In the genomic region with DNA sequence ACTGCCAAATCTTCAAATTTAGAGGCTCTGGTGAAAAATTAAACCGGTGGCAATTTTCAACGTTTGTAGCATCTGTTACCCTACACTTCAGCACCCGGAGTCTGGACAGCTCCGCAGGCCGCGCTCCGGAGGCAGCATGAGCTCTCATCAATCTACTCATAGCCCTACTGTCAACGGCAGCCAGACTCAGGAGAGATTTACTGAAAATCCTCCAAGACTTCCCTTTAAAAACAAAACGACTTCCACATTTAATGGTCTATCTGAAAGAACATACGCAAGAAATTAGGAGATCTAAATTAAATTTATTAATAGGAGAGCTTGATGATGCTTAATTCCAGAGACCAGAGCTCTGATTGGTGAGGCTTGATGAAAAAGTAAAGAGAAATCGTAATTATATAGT, we compare ENCODE assay signal across 1 cellular context.
TF ChIP-seq lines count a peak whose summit lies in the region.

No MANE protein-coding gene starts in this region.

TF ChIP-seq in K562, 482 proteins besides CTCF, POLR2A, EP300 and RAD21 (continued from another document and continues in another):
- TF ChIP-seq, protein P1, sequence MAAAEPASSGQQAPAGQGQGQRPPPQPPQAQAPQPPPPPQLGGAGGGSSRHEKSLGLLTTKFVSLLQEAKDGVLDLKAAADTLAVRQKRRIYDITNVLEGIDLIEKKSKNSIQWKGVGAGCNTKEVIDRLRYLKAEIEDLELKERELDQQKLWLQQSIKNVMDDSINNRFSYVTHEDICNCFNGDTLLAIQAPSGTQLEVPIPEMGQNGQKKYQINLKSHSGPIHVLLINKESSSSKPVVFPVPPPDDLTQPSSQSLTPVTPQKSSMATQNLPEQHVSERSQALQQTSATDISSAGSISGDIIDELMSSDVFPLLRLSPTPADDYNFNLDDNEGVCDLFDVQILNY (CRISPR knock-in tag; IDR thresholded peaks at IDR 0.05), result peak; percentile 93
- TF ChIP-seq, protein P2, sequence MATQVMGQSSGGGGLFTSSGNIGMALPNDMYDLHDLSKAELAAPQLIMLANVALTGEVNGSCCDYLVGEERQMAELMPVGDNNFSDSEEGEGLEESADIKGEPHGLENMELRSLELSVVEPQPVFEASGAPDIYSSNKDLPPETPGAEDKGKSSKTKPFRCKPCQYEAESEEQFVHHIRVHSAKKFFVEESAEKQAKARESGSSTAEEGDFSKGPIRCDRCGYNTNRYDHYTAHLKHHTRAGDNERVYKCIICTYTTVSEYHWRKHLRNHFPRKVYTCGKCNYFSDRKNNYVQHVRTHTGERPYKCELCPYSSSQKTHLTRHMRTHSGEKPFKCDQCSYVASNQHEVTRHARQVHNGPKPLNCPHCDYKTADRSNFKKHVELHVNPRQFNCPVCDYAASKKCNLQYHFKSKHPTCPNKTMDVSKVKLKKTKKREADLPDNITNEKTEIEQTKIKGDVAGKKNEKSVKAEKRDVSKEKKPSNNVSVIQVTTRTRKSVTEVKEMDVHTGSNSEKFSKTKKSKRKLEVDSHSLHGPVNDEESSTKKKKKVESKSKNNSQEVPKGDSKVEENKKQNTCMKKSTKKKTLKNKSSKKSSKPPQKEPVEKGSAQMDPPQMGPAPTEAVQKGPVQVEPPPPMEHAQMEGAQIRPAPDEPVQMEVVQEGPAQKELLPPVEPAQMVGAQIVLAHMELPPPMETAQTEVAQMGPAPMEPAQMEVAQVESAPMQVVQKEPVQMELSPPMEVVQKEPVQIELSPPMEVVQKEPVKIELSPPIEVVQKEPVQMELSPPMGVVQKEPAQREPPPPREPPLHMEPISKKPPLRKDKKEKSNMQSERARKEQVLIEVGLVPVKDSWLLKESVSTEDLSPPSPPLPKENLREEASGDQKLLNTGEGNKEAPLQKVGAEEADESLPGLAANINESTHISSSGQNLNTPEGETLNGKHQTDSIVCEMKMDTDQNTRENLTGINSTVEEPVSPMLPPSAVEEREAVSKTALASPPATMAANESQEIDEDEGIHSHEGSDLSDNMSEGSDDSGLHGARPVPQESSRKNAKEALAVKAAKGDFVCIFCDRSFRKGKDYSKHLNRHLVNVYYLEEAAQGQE (CRISPR knock-in tag; IDR thresholded peaks at IDR 0.05; ENCODE audit: low read depth), result peak; percentile 99
- TF ChIP-seq, protein P3, sequence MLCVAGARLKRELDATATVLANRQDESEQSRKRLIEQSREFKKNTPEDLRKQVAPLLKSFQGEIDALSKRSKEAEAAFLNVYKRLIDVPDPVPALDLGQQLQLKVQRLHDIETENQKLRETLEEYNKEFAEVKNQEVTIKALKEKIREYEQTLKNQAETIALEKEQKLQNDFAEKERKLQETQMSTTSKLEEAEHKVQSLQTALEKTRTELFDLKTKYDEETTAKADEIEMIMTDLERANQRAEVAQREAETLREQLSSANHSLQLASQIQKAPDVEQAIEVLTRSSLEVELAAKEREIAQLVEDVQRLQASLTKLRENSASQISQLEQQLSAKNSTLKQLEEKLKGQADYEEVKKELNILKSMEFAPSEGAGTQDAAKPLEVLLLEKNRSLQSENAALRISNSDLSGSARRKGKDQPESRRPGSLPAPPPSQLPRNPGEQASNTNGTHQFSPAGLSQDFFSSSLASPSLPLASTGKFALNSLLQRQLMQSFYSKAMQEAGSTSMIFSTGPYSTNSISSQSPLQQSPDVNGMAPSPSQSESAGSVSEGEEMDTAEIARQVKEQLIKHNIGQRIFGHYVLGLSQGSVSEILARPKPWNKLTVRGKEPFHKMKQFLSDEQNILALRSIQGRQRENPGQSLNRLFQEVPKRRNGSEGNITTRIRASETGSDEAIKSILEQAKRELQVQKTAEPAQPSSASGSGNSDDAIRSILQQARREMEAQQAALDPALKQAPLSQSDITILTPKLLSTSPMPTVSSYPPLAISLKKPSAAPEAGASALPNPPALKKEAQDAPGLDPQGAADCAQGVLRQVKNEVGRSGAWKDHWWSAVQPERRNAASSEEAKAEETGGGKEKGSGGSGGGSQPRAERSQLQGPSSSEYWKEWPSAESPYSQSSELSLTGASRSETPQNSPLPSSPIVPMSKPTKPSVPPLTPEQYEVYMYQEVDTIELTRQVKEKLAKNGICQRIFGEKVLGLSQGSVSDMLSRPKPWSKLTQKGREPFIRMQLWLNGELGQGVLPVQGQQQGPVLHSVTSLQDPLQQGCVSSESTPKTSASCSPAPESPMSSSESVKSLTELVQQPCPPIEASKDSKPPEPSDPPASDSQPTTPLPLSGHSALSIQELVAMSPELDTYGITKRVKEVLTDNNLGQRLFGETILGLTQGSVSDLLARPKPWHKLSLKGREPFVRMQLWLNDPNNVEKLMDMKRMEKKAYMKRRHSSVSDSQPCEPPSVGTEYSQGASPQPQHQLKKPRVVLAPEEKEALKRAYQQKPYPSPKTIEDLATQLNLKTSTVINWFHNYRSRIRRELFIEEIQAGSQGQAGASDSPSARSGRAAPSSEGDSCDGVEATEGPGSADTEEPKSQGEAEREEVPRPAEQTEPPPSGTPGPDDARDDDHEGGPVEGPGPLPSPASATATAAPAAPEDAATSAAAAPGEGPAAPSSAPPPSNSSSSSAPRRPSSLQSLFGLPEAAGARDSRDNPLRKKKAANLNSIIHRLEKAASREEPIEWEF (CRISPR knock-in tag; IDR thresholded peaks at IDR 0.05), result peak; percentile 49; the same call in 1 of the 2 replicates
- TF ChIP-seq ZKSCAN8 (CRISPR knock-in tag; IDR thresholded peaks at IDR 0.05) (peak; percentile 49; the same call in 1 of the 2 replicates), ZFP36 (IDR thresholded peaks at IDR 0.05; ENCODE audit: low read depth, low read length, partially characterized antibody) (peak; percentile 4), GABPB1 (CRISPR knock-in tag; IDR thresholded peaks at IDR 0.05) (peak; percentile 41; the same call in 1 of the 2 replicates), CTBP1 (IDR thresholded peaks at IDR 0.05; ENCODE audit: borderline replicate concordance) (0 out of 2 replicates have a peak, but pooled peaks have one; percentile 18), IRF2 (CRISPR knock-in tag; IDR thresholded peaks at IDR 0.05) (no peak), ZNF766 (CRISPR knock-in tag; conservative IDR thresholded peaks at IDR 0.05) (peak; percentile 95), HCFC1 (IDR thresholded peaks at IDR 0.05; ENCODE audit: low read depth, low read length) (peak; percentile 57)
- TF ChIP-seq, protein P4, sequence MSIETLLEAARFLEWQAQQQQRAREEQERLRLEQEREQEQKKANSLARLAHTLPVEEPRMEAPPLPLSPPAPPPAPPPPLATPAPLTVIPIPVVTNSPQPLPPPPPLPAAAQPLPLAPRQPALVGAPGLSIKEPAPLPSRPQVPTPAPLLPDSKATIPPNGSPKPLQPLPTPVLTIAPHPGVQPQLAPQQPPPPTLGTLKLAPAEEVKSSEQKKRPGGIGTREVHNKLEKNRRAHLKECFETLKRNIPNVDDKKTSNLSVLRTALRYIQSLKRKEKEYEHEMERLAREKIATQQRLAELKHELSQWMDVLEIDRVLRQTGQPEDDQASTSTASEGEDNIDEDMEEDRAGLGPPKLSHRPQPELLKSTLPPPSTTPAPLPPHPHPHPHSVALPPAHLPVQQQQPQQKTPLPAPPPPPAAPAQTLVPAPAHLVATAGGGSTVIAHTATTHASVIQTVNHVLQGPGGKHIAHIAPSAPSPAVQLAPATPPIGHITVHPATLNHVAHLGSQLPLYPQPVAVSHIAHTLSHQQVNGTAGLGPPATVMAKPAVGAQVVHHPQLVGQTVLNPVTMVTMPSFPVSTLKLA (conservative IDR thresholded peaks at IDR 0.05), result peak; percentile 45 to 66; a peak in 3 of 4 replicates
- TF ChIP-seq, protein P5, sequence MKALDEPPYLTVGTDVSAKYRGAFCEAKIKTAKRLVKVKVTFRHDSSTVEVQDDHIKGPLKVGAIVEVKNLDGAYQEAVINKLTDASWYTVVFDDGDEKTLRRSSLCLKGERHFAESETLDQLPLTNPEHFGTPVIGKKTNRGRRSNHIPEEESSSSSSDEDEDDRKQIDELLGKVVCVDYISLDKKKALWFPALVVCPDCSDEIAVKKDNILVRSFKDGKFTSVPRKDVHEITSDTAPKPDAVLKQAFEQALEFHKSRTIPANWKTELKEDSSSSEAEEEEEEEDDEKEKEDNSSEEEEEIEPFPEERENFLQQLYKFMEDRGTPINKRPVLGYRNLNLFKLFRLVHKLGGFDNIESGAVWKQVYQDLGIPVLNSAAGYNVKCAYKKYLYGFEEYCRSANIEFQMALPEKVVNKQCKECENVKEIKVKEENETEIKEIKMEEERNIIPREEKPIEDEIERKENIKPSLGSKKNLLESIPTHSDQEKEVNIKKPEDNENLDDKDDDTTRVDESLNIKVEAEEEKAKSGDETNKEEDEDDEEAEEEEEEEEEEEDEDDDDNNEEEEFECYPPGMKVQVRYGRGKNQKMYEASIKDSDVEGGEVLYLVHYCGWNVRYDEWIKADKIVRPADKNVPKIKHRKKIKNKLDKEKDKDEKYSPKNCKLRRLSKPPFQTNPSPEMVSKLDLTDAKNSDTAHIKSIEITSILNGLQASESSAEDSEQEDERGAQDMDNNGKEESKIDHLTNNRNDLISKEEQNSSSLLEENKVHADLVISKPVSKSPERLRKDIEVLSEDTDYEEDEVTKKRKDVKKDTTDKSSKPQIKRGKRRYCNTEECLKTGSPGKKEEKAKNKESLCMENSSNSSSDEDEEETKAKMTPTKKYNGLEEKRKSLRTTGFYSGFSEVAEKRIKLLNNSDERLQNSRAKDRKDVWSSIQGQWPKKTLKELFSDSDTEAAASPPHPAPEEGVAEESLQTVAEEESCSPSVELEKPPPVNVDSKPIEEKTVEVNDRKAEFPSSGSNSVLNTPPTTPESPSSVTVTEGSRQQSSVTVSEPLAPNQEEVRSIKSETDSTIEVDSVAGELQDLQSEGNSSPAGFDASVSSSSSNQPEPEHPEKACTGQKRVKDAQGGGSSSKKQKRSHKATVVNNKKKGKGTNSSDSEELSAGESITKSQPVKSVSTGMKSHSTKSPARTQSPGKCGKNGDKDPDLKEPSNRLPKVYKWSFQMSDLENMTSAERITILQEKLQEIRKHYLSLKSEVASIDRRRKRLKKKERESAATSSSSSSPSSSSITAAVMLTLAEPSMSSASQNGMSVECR (CRISPR knock-in tag; IDR thresholded peaks at IDR 0.05), result peak; percentile 77
- TF ChIP-seq, protein P6, sequence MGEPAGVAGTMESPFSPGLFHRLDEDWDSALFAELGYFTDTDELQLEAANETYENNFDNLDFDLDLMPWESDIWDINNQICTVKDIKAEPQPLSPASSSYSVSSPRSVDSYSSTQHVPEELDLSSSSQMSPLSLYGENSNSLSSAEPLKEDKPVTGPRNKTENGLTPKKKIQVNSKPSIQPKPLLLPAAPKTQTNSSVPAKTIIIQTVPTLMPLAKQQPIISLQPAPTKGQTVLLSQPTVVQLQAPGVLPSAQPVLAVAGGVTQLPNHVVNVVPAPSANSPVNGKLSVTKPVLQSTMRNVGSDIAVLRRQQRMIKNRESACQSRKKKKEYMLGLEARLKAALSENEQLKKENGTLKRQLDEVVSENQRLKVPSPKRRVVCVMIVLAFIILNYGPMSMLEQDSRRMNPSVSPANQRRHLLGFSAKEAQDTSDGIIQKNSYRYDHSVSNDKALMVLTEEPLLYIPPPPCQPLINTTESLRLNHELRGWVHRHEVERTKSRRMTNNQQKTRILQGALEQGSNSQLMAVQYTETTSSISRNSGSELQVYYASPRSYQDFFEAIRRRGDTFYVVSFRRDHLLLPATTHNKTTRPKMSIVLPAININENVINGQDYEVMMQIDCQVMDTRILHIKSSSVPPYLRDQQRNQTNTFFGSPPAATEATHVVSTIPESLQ (CRISPR knock-in tag; IDR thresholded peaks at IDR 0.05), result peak; percentile 55; the same call in 1 of the 2 replicates
- TF ChIP-seq, protein P7, sequence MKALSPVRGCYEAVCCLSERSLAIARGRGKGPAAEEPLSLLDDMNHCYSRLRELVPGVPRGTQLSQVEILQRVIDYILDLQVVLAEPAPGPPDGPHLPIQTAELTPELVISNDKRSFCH (CRISPR knock-in tag; IDR thresholded peaks at IDR 0.05), result no peak
- TF ChIP-seq, protein P7 (tag; IDR thresholded peaks at IDR 0.05), result 0 out of 2 replicates have a peak, but pooled peaks have one; percentile 26
- TF ChIP-seq, protein P8, sequence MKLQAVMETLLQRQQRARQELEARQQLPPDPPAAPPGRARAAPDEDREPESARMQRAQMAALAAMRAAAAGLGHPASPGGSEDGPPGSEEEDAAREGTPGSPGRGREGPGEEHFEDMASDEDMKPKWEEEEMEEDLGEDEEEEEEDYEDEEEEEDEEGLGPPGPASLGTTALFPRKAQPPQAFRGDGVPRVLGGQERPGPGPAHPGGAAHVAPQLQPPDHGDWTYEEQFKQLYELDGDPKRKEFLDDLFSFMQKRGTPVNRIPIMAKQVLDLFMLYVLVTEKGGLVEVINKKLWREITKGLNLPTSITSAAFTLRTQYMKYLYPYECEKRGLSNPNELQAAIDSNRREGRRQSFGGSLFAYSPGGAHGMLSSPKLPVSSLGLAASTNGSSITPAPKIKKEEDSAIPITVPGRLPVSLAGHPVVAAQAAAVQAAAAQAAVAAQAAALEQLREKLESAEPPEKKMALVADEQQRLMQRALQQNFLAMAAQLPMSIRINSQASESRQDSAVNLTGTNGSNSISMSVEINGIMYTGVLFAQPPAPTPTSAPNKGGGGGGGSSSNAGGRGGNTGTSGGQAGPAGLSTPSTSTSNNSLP (IDR thresholded peaks at IDR 0.05; ENCODE audit: borderline replicate concordance, low read depth, low read length), result no peak
